In the genomic region with DNA sequence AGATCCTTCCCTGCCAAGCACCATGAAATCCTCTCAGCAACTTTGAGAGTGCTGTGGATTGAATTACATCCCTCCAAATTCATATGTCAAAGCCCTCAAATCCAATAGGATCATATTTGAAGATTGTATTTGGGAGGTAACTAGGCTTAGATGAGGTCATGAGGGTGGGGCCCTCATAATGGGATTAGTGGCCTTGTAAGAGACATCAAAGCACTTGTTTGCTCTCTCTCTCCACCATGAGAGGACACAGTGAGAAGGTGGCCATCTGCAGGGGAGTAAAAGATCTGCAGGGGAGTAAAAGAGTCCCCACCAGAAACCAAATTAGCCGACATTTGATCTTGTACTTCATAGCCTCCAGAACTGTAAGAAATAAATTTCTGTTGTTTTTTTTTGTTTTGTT, we compare ENCODE assay signal across 31 cellular contexts.
DNase-seq lines count a peak whose midpoint lies in the region; ATAC-seq and TF ChIP-seq lines count a peak whose summit lies in the region.
"Had no signal": no experiment of that assay in that cellular context is flagged by ENCODE, and none has a peak within 500 bp of the region (broad histone marks: within the 10 kb centered on the region; RNA-seq: fewer than 3 reads in every experiment).

No MANE protein-coding gene starts in this region.

- no peak overlapping the region for H3K9ac ChIP-seq in endodermal cell (ENCODE audit: extremely low read depth, low read length, poor library complexity, severe bottlenecking)
- H3K9ac ChIP-seq: KMS-11 had no signal

- no peaks in the 10 kb centered on the region for H3K4me1 Mint-ChIP-seq in endodermal cell
- H3K4me1 Mint-ChIP-seq: memory B cell; stimulated activated effector memory CD8-positive, alpha-beta T cell treated with anti-CD3 and anti-CD28 coated beads, Interleukin-12 subunit alpha, Interleukin-12 subunit beta, amount 100 ng/mL, for 72 hours had no signal

- H2AFZ ChIP-seq in OCI-LY7 (ENCODE audit: low read length), result no peak overlapping the region

- H3F3A ChIP-seq in DOHH2 (ENCODE audit: control insufficient read depth, insufficient read depth), result no peaks in the 10 kb centered on the region

- no peak overlapping the region for H3K4me3 Mint-ChIP-seq in endodermal cell
- H3K4me3 Mint-ChIP-seq: memory B cell; neural crest cell; stimulated activated effector memory CD8-positive, alpha-beta T cell treated with anti-CD3 and anti-CD28 coated beads, Interleukin-12 subunit alpha, Interleukin-12 subunit beta, amount 100 ng/mL, for 72 hours had no signal

- no peak overlapping the region for H3K4me2 ChIP-seq in DOHH2 (ENCODE audit: low read length)
- H3K4me2 ChIP-seq in OCI-LY7 (ENCODE audit: low read length), result no peak overlapping the region
- H3K4me2 ChIP-seq: KMS-11 had no signal

- H3K27me3 Mint-ChIP-seq in endodermal cell (ENCODE audit: insufficient read depth), result no peaks in the 10 kb centered on the region
- H3K27me3 Mint-ChIP-seq: memory B cell had no signal

- 100% methylated on average over 1 of the region's 1 CpG; no CpG with 5 or more reads in 1 of the 2 experiments for WGBS in endodermal cell (ENCODE audit: insufficient coverage in 1 of 2, insufficient read length in 1 of 2), 2 experiments

- TF ChIP-seq CTCF in DOHH2 (IDR thresholded peaks at IDR 0.05; ENCODE audit: low read depth, low read length, poor library complexity, severe bottlenecking) (peak; percentile 16), OCI-LY7 (conservative IDR thresholded peaks at IDR 0.05; ENCODE audit: low read length) (peak; percentile 35; the same call in 1 of the 2 replicates), endodermal cell (conservative IDR thresholded peaks at IDR 0.05) (peak; percentile 40), Peyer's patch (IDR thresholded peaks at IDR 0.05) (no peak)

- intact Hi-C loops in OCI-LY7 (cut with micrococcal nuclease; ENCODE audit: unreplicated experiment), result no loop called here

- H3K4me3 ChIP-seq in DOHH2 (ENCODE audit: low read length), result no peak overlapping the region
- no peak overlapping the region for H3K4me3 ChIP-seq in HAP-1
- H3K4me3 ChIP-seq in OCI-LY7 (ENCODE audit: low read depth, low read length, poor library complexity, severe bottlenecking), result no peak overlapping the region
- no peak overlapping the region for H3K4me3 ChIP-seq in endodermal cell (ENCODE audit: low read length)
- no peak overlapping the region for H3K4me3 ChIP-seq in Peyer's patch
- H3K4me3 ChIP-seq: upper lobe of left lung had no signal

- DNase-seq in HAP-1 (ENCODE audit: low spot score in 2 of 2), result peak; percentile 48 to 62
- no peak for DNase-seq in OCI-LY7 (ENCODE audit: low spot score)
- peak; percentile 50 for DNase-seq in endodermal cell
- DNase-seq in NCI-H510A treated with DMSO at 0.1 percent for 48 hours (lab: John Stamatoyannopoulos, UW), result no peak
- no peak for DNase-seq in Peyer's patch
- DNase-seq: activated CD4-positive, alpha-beta T cell treated with anti-CD3 and anti-CD28 coated beads for 48 hours; activated CD8-positive, alpha-beta memory T cell treated with anti-CD3 and anti-CD28 coated beads for 24 hours; activated effector memory CD4-positive, alpha-beta T cell treated with Interleukin-2 at 50 U/mL for 16 hours; C1 segment of cervical spinal cord; Caco-2; caudate nucleus; HCEC 1CT; hypothalamus; MV-4-11; NCI-H1694 treated with DMSO at 0.1 percent for 48 hours; NCI-H2171; NCI-H526; right cardiac atrium; stimulated activated CD4-positive, alpha-beta T cell treated with anti-CD3 and anti-CD28 coated beads, Interleukin-12 subunit alpha, Interleukin-12 subunit beta, amount 100 ng/mL, for 4 hours; stimulated activated CD4-positive, alpha-beta T cell treated with anti-CD3 and anti-CD28 coated beads, Interleukin-4, amount 100 ng/mL, for 1 hour; substantia nigra; T-helper 2 cell had no signal

- H3K4me1 ChIP-seq in DOHH2 (ENCODE audit: control insufficient read depth, low read length), result no peaks in the 10 kb centered on the region
- H3K4me1 ChIP-seq in HAP-1, result peaks cover 3% of the 10 kb centered on the region; the same call in 1 of the 2 replicates
- no peaks in the 10 kb centered on the region for H3K4me1 ChIP-seq in OCI-LY7 (ENCODE audit: insufficient read depth, low read length, poor library complexity, severe bottlenecking)
- no peaks in the 10 kb centered on the region for H3K4me1 ChIP-seq in endodermal cell (ENCODE audit: control insufficient read depth, insufficient read depth, low read length)
- H3K4me1 ChIP-seq in Peyer's patch, result no peaks in the 10 kb centered on the region
- H3K4me1 ChIP-seq: upper lobe of left lung had no signal

- no peak overlapping the region for H3K27ac ChIP-seq in DOHH2 (ENCODE audit: low read depth, low read length)
- no peak overlapping the region for H3K27ac ChIP-seq in OCI-LY7 (ENCODE audit: low read depth, low read length, poor library complexity, severe bottlenecking)
- H3K27ac ChIP-seq in endodermal cell (ENCODE audit: low read depth, low read length), result no peak overlapping the region
- no peak overlapping the region for H3K27ac ChIP-seq in Peyer's patch
- H3K27ac ChIP-seq: KMS-11, upper lobe of left lung had no signal

- in situ Hi-C loops in HAP-1 (cut with MboI; ENCODE audit: low sequenced_read_pairs), result loop anchor here (25.0 kb wide), 1 partner anchor 294 kb away; the partner anchor contains the start of gene SAMD5

- BruUV-seq in OCI-LY7 (replicated peaks; lab: Mats Ljungman, UMichigan), result no TSS peak

- H3K9me3 ChIP-seq in DOHH2 (ENCODE audit: control insufficient read depth, insufficient read depth, low read length) (no peaks in the 10 kb centered on the region), HAP-1 (no peaks in the 10 kb centered on the region), OCI-LY7 (ENCODE audit: low read length) (no peaks in the 10 kb centered on the region), endodermal cell (ENCODE audit: control insufficient read depth, low read length) (peaks cover 17% of the 10 kb centered on the region), Peyer's patch (no peaks in the 10 kb centered on the region)
- H3K9me3 ChIP-seq: Caco-2 had no signal

- H3K36me3 ChIP-seq in DOHH2 (ENCODE audit: control insufficient read depth, low read length) (no peaks in the 10 kb centered on the region), HAP-1 (replicated peaks) (no peaks in the 10 kb centered on the region), OCI-LY7 (ENCODE audit: insufficient read depth, low read length) (no peaks in the 10 kb centered on the region), endodermal cell (ENCODE audit: control insufficient read depth, insufficient read depth, low read length) (no peaks in the 10 kb centered on the region), Peyer's patch (no peaks in the 10 kb centered on the region)
- H3K36me3 ChIP-seq: upper lobe of left lung had no signal

- H3K27me3 ChIP-seq in DOHH2 (ENCODE audit: control insufficient read depth, low read length) (no peaks in the 10 kb centered on the region), HAP-1 (ENCODE audit: low read depth) (peaks cover 9% of the 10 kb centered on the region; the same call in 1 of the 2 replicates), endodermal cell (ENCODE audit: control insufficient read depth, insufficient read depth, low read length, poor library complexity, severe bottlenecking) (no peaks in the 10 kb centered on the region), Peyer's patch (no peaks in the 10 kb centered on the region)
- H3K27me3 ChIP-seq: upper lobe of left lung had no signal

- ATAC-seq in HG02642 (IDR thresholded peaks at IDR 0.05; ENCODE audit: poor library complexity, unreplicated experiment), result no peak
- ATAC-seq: left lobe of liver; right cardiac atrium; SK-N-SH treated with all-trans-retinoic acid at 6 μM for 48 hours; stimulated activated effector memory CD8-positive, alpha-beta T cell treated with anti-CD3 and anti-CD28 coated beads, Interleukin-12 subunit alpha, Interleukin-12 subunit beta, amount 100 ng/mL, for 72 hours had no signal

- no peaks in the 10 kb centered on the region for H3K36me3 Mint-ChIP-seq in endodermal cell (ENCODE audit: low read depth)
- H3K36me3 Mint-ChIP-seq: memory B cell; stimulated activated effector memory CD8-positive, alpha-beta T cell treated with anti-CD3 and anti-CD28 coated beads, Interleukin-12 subunit alpha, Interleukin-12 subunit beta, amount 100 ng/mL, for 72 hours had no signal

- H3K9me2 ChIP-seq in DOHH2 (replicated peaks; ENCODE audit: control insufficient read depth, low read length) (no peaks in the 10 kb centered on the region), OCI-LY7 (ENCODE audit: insufficient read depth, low read length) (no peaks in the 10 kb centered on the region)

- peaks cover 10% of the 10 kb centered on the region for H3K9me3 Mint-ChIP-seq in endodermal cell

- no peaks in the 10 kb centered on the region for H3K79me2 ChIP-seq in DOHH2 (ENCODE audit: control insufficient read depth, low read length)
- no peaks in the 10 kb centered on the region for H3K79me2 ChIP-seq in OCI-LY7 (ENCODE audit: insufficient read depth, low read depth, low read length)

- H3K27ac Mint-ChIP-seq in endodermal cell, result no peak overlapping the region
- H3K27ac Mint-ChIP-seq: memory B cell; stimulated activated effector memory CD8-positive, alpha-beta T cell treated with anti-CD3 and anti-CD28 coated beads, Interleukin-12 subunit alpha, Interleukin-12 subunit beta, amount 100 ng/mL, for 72 hours had no signal

- H4K20me1 ChIP-seq in DOHH2 (ENCODE audit: control insufficient read depth, insufficient read depth, low read depth, low read length) (no peaks in the 10 kb centered on the region), OCI-LY7 (ENCODE audit: insufficient read depth, low read length) (no peaks in the 10 kb centered on the region)

- CTCF ChIA-PET in OCI-LY7 (lab: Charles Lee; ENCODE audit: unreplicated experiment), result no interaction called here

- no peak for TF ChIP-seq POLR2A in Peyer's patch (IDR thresholded peaks at IDR 0.05)

- POLR2A ChIA-PET in OCI-LY7 (lab: Charles Lee), result no interaction called here

Comparison
In these comparisons a context has a peak if more than half of its experiments do, and no peak if none do; other contexts are left out.
1. CTCF ChIP-seq: peak in DOHH2 (single experiment), OCI-LY7 (single experiment) and endodermal cell (single experiment); none in Peyer's patch (0 of 6).
2. DNase-seq: peak in HAP-1 (2 of 2) and endodermal cell (single experiment); none in OCI-LY7 (single experiment), NCI-H510A treated with DMSO at 0.1 percent for 48 hours (single experiment) and Peyer's patch (0 of 3).